Comparison of ENCODE assay signal across 8 cellular contexts in genomic region chr16:4692460-4693295, GRCh38. TPM values are rescaled to one million over a fixed set of nuclear protein-coding genes. Genes with fewer than 3 reads are reported as not detected.
DNase-seq lines count a peak whose midpoint lies in the region; ATAC-seq and TF ChIP-seq lines count a peak whose summit lies in the region.

No MANE protein-coding gene starts in this region.

- H4K20me1 ChIP-seq in DOHH2 (ENCODE audit: control insufficient read depth, insufficient read depth, low read depth, low read length), result peaks cover 4% of the 10 kb centered on the region; the same call in 1 of the 2 replicates

- H3K4me2 ChIP-seq in DOHH2 (ENCODE audit: low read length), result peak overlapping the region; percentile 99

- ATAC-seq in GM21786 (IDR thresholded peaks at IDR 0.05; ENCODE audit: unreplicated experiment), result peak; percentile 12
- ATAC-seq in body of pancreas, result peak; percentile 8

- no peaks in the 10 kb centered on the region for H3K9me3 ChIP-seq in DOHH2 (ENCODE audit: control insufficient read depth, insufficient read depth, low read length)
- no peaks in the 10 kb centered on the region for H3K9me3 ChIP-seq in body of pancreas

- peak overlapping the region; percentile 80 for H3K4me3 ChIP-seq in DOHH2 (ENCODE audit: low read length)
- H3K4me3 ChIP-seq in LNCaP clone FGC (ENCODE audit: low read depth, low read length), result peak overlapping the region; percentile 82
- H3K4me3 ChIP-seq in body of pancreas, result peak overlapping the region in 1 of 2 donors; percentile 29

- intact Hi-C loops in body of pancreas (cut with DNase I), result loop anchor here (5.0 to 10.0 kb wide), 2 partner anchors 75 to 262 kb away; partner anchors contain the start of gene SEC14L5

- H3K4me1 ChIP-seq in DOHH2 (ENCODE audit: control insufficient read depth, low read length), result peaks cover 15% of the 10 kb centered on the region
- peaks cover 25% of the 10 kb centered on the region for H3K4me1 ChIP-seq in body of pancreas

- peaks cover 24% of the 10 kb centered on the region for H3K36me3 ChIP-seq in DOHH2 (ENCODE audit: control insufficient read depth, low read length)
- peaks cover 0 to 7% of the 10 kb centered on the region in 2 donors for H3K36me3 ChIP-seq in body of pancreas (replicated peaks in 1 of 2; ENCODE audit: insufficient read depth in 1 of 2, low read depth in 2 of 2)

- TF ChIP-seq CTCF in DOHH2 (IDR thresholded peaks at IDR 0.05; ENCODE audit: low read depth, low read length, poor library complexity, severe bottlenecking) (no peak), LNCaP clone FGC (IDR thresholded peaks at IDR 0.05; ENCODE audit: control insufficient read depth, extremely low read depth, insufficient read depth) (no peak), body of pancreas (IDR thresholded peaks at IDR 0.05) (no peak)

- H3K27me3 ChIP-seq in DOHH2 (ENCODE audit: control insufficient read depth, low read length), result no peaks in the 10 kb centered on the region
- no peaks in the 10 kb centered on the region for H3K27me3 ChIP-seq in body of pancreas

- no peak for DNase-seq in LNCaP clone FGC (ENCODE audit: low read depth)
- DNase-seq in body of pancreas, result peak in 1 of 4 donors; percentile 34
- peak; percentile 16 for DNase-seq in kidney tubule cell (ENCODE audit: low spot score)
- peak in 3 of 49 donors; percentile 62 to 67 (median 63) for DNase-seq in substantia nigra (lab: John Stamatoyannopoulos, UW)
- no peak for DNase-seq in HPDE6-E6E7 (ENCODE audit: extremely low spot score)
- DNase-seq in GF-D8 (lab: John Stamatoyannopoulos, UW), result no peak

- peaks cover 16% of the 10 kb centered on the region for H3K79me2 ChIP-seq in DOHH2 (ENCODE audit: control insufficient read depth, low read length)

- 18 to 67% methylated on average over 8 to 31 of the region's 31 CpGs for WGBS in body of pancreas, 2 donors

- no peaks in the 10 kb centered on the region for H3F3A ChIP-seq in DOHH2 (ENCODE audit: control insufficient read depth, insufficient read depth)

- H3K27ac ChIP-seq in DOHH2 (ENCODE audit: low read depth, low read length) (no peak overlapping the region), body of pancreas (peak overlapping the region; percentile 40 to 96 (median 71)), substantia nigra (ENCODE audit: low read depth, low read length, poor library complexity, severe bottlenecking) (peak overlapping the region; percentile 62)

- H3K9me2 ChIP-seq in DOHH2 (replicated peaks; ENCODE audit: control insufficient read depth, low read length), result no peaks in the 10 kb centered on the region

- TF ChIP-seq POLR2A in body of pancreas (IDR thresholded peaks at IDR 0.05), result no peak

RNA-seq across cellular contexts. Expression of gene NUDT16L1, which starts 0.7 kb away (rescaled TPM):
- 10 to 100 TPM; 18.7 to 25.4 TPM for total RNA-seq in body of pancreas

RNA-seq across cellular contexts. Expression of gene ANKS3, which starts 41.4 kb away (rescaled TPM):
- 10 to 100 TPM; 16.6 to 64.9 TPM for total RNA-seq in body of pancreas

RNA-seq across cellular contexts. Expression of gene DNAAF8, which starts 41.7 kb away (rescaled TPM):
- total RNA-seq in body of pancreas, result under 1 TPM; under 0.01 to 0.26 TPM
